In the genomic region with DNA sequence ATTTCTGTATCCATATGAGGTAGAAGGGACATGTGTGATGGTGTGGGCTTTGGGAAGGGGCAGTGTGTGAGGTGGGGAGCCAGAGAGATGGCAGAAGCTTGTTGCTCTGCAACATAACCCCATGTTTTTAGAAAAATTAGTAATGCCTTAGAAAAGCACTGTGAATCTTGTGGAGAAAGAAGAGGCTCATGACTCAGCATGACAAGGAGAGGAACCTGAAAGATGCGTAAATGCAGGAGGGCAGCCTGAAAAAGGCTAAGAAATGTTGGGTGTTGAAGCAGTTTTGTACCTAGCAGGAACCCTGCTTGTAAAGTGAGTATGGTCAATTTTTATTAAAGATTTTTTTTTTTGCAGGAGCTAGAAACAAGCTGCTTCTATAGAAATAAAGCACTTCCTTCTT, we compare ENCODE assay signal across 22 cellular contexts. TPM values are rescaled to one million over a fixed set of nuclear protein-coding genes. Genes with fewer than 3 reads are reported as not detected.
A peak's percentile ranks its signal among the peaks of the same experiment; 100 is the strongest.
DNase-seq lines count a peak whose midpoint lies in the region; TF ChIP-seq lines count a peak whose summit lies in the region.
"Had no signal": no experiment of that assay in that cellular context is flagged by ENCODE, and none has a peak within 500 bp of the region (broad histone marks: within the 10 kb centered on the region; RNA-seq: fewer than 3 reads in every experiment).

No MANE protein-coding gene starts in this region.

- DNase-seq in MCF 10A (ENCODE audit: unreplicated experiment) (peak; percentile 34), breast epithelium (ENCODE audit: low spot score in 2 of 2) (no peak), adipocyte (ENCODE audit: low read depth) (peak; percentile 46), foreskin fibroblast (peak; percentile 36 to 64), lower leg skin (ENCODE audit: low spot score in 2 of 2) (no peak), midbrain (lab: John Stamatoyannopoulos, UW) (no peak), mesothelial cell of epicardium (ENCODE audit: low spot score in 2 of 2, unreplicated experiment in 2 of 2) (no peak), NCI-H82 (lab: John Stamatoyannopoulos, UW) (no peak)
- DNase-seq: activated CD4-positive, alpha-beta T cell treated with anti-CD3 and anti-CD28 coated beads, Interleukin-2, amount 10 ng/mL, durations not matched to agents 24 days and 14 days; activated naive CD4-positive, alpha-beta T cell treated with anti-CD3 and anti-CD28 coated beads, Interleukin-2, amount 10 ng/mL, durations not matched to agents 7 days and 5 days; CD4-positive, alpha-beta T cell; DMS79 treated with DMSO at 0.1 percent for 48 hours; hypothalamus; left lung; naive B cell; NCI-H1417; SJCRH30; upper lobe of right lung had no signal

- POLR2A ChIA-PET in MCF 10A (lab: Yijun Ruan, JAX) = interaction anchor here (0.6 to 0.9 kb wide), 4 partner anchors 13 to 40 kb away, joined by 3 read pairs; no protein-coding TSS in a partner anchor

- TF ChIP-seq CTCF in MCF 10A (IDR thresholded peaks at IDR 0.05; ENCODE audit: unreplicated experiment) = no peak
- no peak for TF ChIP-seq CTCF in breast epithelium (IDR thresholded peaks at IDR 0.05)
- no peak for TF ChIP-seq CTCF in foreskin fibroblast (IDR thresholded peaks at IDR 0.05; ENCODE audit: low read depth, low read length)
- no peak for TF ChIP-seq CTCF in lower leg skin (IDR thresholded peaks at IDR 0.05)
- no peak for TF ChIP-seq CTCF in mesothelial cell of epicardium (IDR thresholded peaks at IDR 0.05; ENCODE audit: unreplicated experiment)

- H3K9me3 Mint-ChIP-seq in MCF 10A (ENCODE audit: unreplicated experiment) (no peaks in the 10 kb centered on the region), mesothelial cell of epicardium (no peaks in the 10 kb centered on the region)
- H3K9me3 Mint-ChIP-seq: activated CD4-positive, alpha-beta T cell treated with anti-CD3 and anti-CD28 coated beads, Interleukin-2, amount 10 ng/mL, durations not matched to agents 24 days and 14 days; activated naive CD4-positive, alpha-beta T cell treated with anti-CD3 and anti-CD28 coated beads, Interleukin-2, amount 10 ng/mL, durations not matched to agents 7 days and 5 days; CD4-positive, alpha-beta T cell; naive B cell; stimulated activated effector memory CD8-positive, alpha-beta T cell treated with anti-CD3 and anti-CD28 coated beads, Interleukin-12 subunit alpha, Interleukin-12 subunit beta, amount 100 ng/mL, for 72 hours had no signal

- no peaks in the 10 kb centered on the region for H3K9me3 ChIP-seq in breast epithelium
- H3K9me3 ChIP-seq in adipocyte (ENCODE audit: control insufficient read depth, low read length) = no peaks in the 10 kb centered on the region
- H3K9me3 ChIP-seq: A549, left lung, SJCRH30, upper lobe of right lung had no signal

- intact Hi-C loops in MCF 10A (cut with micrococcal nuclease) = no loop called here
- intact Hi-C loops in breast epithelium (cut with DNase I; ENCODE audit: low total_unique reads) = no loop called here
- intact Hi-C loops in lower leg skin (cut with DNase I; ENCODE audit: low total_unique reads) = no loop called here

- H3K27me3 Mint-ChIP-seq in MCF 10A (ENCODE audit: insufficient read depth, unreplicated experiment) (no peaks in the 10 kb centered on the region), mesothelial cell of epicardium (ENCODE audit: low read depth) (no peaks in the 10 kb centered on the region)
- H3K27me3 Mint-ChIP-seq: activated CD4-positive, alpha-beta T cell treated with anti-CD3 and anti-CD28 coated beads, Interleukin-2, amount 10 ng/mL, durations not matched to agents 24 days and 14 days; activated naive CD4-positive, alpha-beta T cell treated with anti-CD3 and anti-CD28 coated beads, Interleukin-2, amount 10 ng/mL, durations not matched to agents 7 days and 5 days; CD4-positive, alpha-beta T cell; progenitor cell of endocrine pancreas had no signal

- H3K27ac ChIP-seq in breast epithelium = no peak overlapping the region
- H3K27ac ChIP-seq: A549, KMS-11, left lung, SJCRH30, upper lobe of right lung had no signal

- H3K27me3 ChIP-seq in breast epithelium (no peaks in the 10 kb centered on the region), adipocyte (replicated peaks; ENCODE audit: control insufficient read depth, insufficient read depth, low read length) (no peaks in the 10 kb centered on the region)
- H3K27me3 ChIP-seq: left lung, SJCRH30, upper lobe of right lung had no signal

- peak overlapping the region; percentile 20 for H3K27ac Mint-ChIP-seq in MCF 10A (ENCODE audit: low read depth, unreplicated experiment)
- no peak overlapping the region for H3K27ac Mint-ChIP-seq in mesothelial cell of epicardium
- H3K27ac Mint-ChIP-seq: activated CD4-positive, alpha-beta T cell treated with anti-CD3 and anti-CD28 coated beads, Interleukin-2, amount 10 ng/mL, durations not matched to agents 24 days and 14 days; activated naive CD4-positive, alpha-beta T cell treated with anti-CD3 and anti-CD28 coated beads, Interleukin-2, amount 10 ng/mL, durations not matched to agents 7 days and 5 days; CD4-positive, alpha-beta T cell; progenitor cell of endocrine pancreas; stimulated activated effector memory CD8-positive, alpha-beta T cell treated with anti-CD3 and anti-CD28 coated beads, Interleukin-12 subunit alpha, Interleukin-12 subunit beta, amount 100 ng/mL, for 72 hours had no signal

- H3K9ac ChIP-seq in adipocyte (ENCODE audit: low read length) = no peak overlapping the region
- H3K9ac ChIP-seq: KMS-11 had no signal

- TF ChIP-seq POLR2A in breast epithelium (IDR thresholded peaks at IDR 0.05) (no peak), lower leg skin (IDR thresholded peaks at IDR 0.05) (no peak)

- peaks cover 35% of the 10 kb centered on the region for H3K4me1 Mint-ChIP-seq in MCF 10A (ENCODE audit: insufficient read depth, unreplicated experiment)
- H3K4me1 Mint-ChIP-seq in mesothelial cell of epicardium = peaks cover 3% of the 10 kb centered on the region
- H3K4me1 Mint-ChIP-seq: activated CD4-positive, alpha-beta T cell treated with anti-CD3 and anti-CD28 coated beads, Interleukin-2, amount 10 ng/mL, durations not matched to agents 24 days and 14 days; activated naive CD4-positive, alpha-beta T cell treated with anti-CD3 and anti-CD28 coated beads, Interleukin-2, amount 10 ng/mL, durations not matched to agents 7 days and 5 days; naive B cell had no signal

- H3K36me3 Mint-ChIP-seq in MCF 10A (ENCODE audit: insufficient read depth, unreplicated experiment) = no peaks in the 10 kb centered on the region
- H3K36me3 Mint-ChIP-seq in mesothelial cell of epicardium = no peaks in the 10 kb centered on the region
- H3K36me3 Mint-ChIP-seq: activated naive CD4-positive, alpha-beta T cell treated with anti-CD3 and anti-CD28 coated beads, Interleukin-2, amount 10 ng/mL, durations not matched to agents 7 days and 5 days; naive B cell; stimulated activated effector memory CD8-positive, alpha-beta T cell treated with anti-CD3 and anti-CD28 coated beads, Interleukin-12 subunit alpha, Interleukin-12 subunit beta, amount 100 ng/mL, for 72 hours had no signal

- H3K4me1 ChIP-seq in breast epithelium = no peaks in the 10 kb centered on the region
- H3K4me1 ChIP-seq in adipocyte (ENCODE audit: control insufficient read depth, insufficient read depth, low read length) = peaks cover 19% of the 10 kb centered on the region
- H3K4me1 ChIP-seq: SJCRH30, upper lobe of right lung had no signal

- BruUV-seq in MCF 10A (replicated peaks; lab: Mats Ljungman, UMichigan) = no TSS peak

- 88 to 98% methylated on average over 1 of the region's 1 CpG for WGBS in lower leg skin, 2 donors

- H3K36me3 ChIP-seq in breast epithelium (no peaks in the 10 kb centered on the region), adipocyte (ENCODE audit: control insufficient read depth, insufficient read depth, low read length, severe bottlenecking) (no peaks in the 10 kb centered on the region)
- H3K36me3 ChIP-seq: left lung, SJCRH30, upper lobe of right lung had no signal

- H3K4me3 Mint-ChIP-seq in MCF 10A (ENCODE audit: unreplicated experiment) = no peak overlapping the region
- no peak overlapping the region for H3K4me3 Mint-ChIP-seq in mesothelial cell of epicardium
- H3K4me3 Mint-ChIP-seq: activated CD4-positive, alpha-beta T cell treated with anti-CD3 and anti-CD28 coated beads, Interleukin-2, amount 10 ng/mL, durations not matched to agents 24 days and 14 days; activated naive CD4-positive, alpha-beta T cell treated with anti-CD3 and anti-CD28 coated beads, Interleukin-2, amount 10 ng/mL, durations not matched to agents 7 days and 5 days; CD4-positive, alpha-beta T cell; naive B cell; stimulated activated effector memory CD8-positive, alpha-beta T cell treated with anti-CD3 and anti-CD28 coated beads, Interleukin-12 subunit alpha, Interleukin-12 subunit beta, amount 100 ng/mL, for 72 hours had no signal

- H3K4me3 ChIP-seq in breast epithelium (no peak overlapping the region), adipocyte (ENCODE audit: low read length) (no peak overlapping the region), foreskin fibroblast (ENCODE audit: low read depth in 1 of 2, low read length in 2 of 2) (no peak overlapping the region), lower leg skin (ENCODE audit: low read depth, poor library complexity, severe bottlenecking) (no peak overlapping the region)
- H3K4me3 ChIP-seq: A549, left lung, SJCRH30, upper lobe of right lung had no signal

- CTCF ChIA-PET in MCF 10A (lab: Yijun Ruan, JAX) = interaction anchor here (0.5 to 1.2 kb wide), 3 partner anchors 46 to 544 kb away, joined by 3 to 4 read pairs (median 3); no protein-coding TSS in a partner anchor

RNA-seq across cellular contexts. Expression of a gene that starts 59.8 kb away (rescaled TPM):
- total RNA-seq in MCF 10A (2022) (36.2 and 50.7 TPM in 2 replicates), breast epithelium (10 to 100 TPM in 1 of 3 donors, 1 to 10 TPM in 2; 1.1 to 10.7 (median 8.8) TPM), lower leg skin (1 to 10 TPM in 3 of 4 donors, under 1 TPM in 1; 0.42 to 3.7 (median 1.6) TPM), mesothelial cell of epicardium (3.1 to 3.8 TPM (median 3.3 TPM) in 3 replicates)
- total RNA-seq: activated CD4-positive, alpha-beta T cell treated with anti-CD3 and anti-CD28 coated beads, Interleukin-2, amount 10 ng/mL, durations not matched to agents 24 days and 14 days; CD4-positive, alpha-beta T cell had no signal

Comparison
In these comparisons a context has a peak if more than half of its experiments do, and no peak if none do; other contexts are left out.
1. DNase-seq: peak in MCF 10A (single experiment), adipocyte (single experiment) and foreskin fibroblast (2 of 2); none in breast epithelium (0 of 2), lower leg skin (0 of 2), midbrain (single experiment), mesothelial cell of epicardium (0 of 2) and NCI-H82 (single experiment).